In genomic region chr7:141153231-141153630, GRCh38 we compare ENCODE assay signal across 8 cellular contexts.
"Had no signal": no experiment of that assay in that cellular context is flagged by ENCODE, and none has a peak within 500 bp of the region (broad histone marks: within the 10 kb centered on the region; RNA-seq: fewer than 3 reads in every experiment).

No MANE protein-coding gene starts in this region.

- H3K27ac ChIP-seq: GM23248, HL-60 had no signal

- H3K9me3 ChIP-seq: HAP-1 had no signal

- H3K4me3 ChIP-seq: GM23248, HAP-1 had no signal

- H3K36me3 ChIP-seq: HAP-1 had no signal

- ATAC-seq: HCT116 had no signal

- DNase-seq: GM23248, GOT3, H7, HFFc6, KG1 had no signal

- H2AFZ ChIP-seq: GM23248 had no signal

- H3K9ac ChIP-seq: GM23248 had no signal
